ENCODE assay signal across 8 cellular contexts in genomic region chr18:10559566-10560456, GRCh38. TPM values are rescaled to one million over a fixed set of nuclear protein-coding genes. Genes with fewer than 3 reads are reported as not detected.
DNase-seq lines count a peak whose midpoint lies in the region; ATAC-seq, FAIRE-seq and TF ChIP-seq lines count a peak whose summit lies in the region.

No MANE protein-coding gene starts in this region.

- H3K79me1 ChIP-seq in mesendoderm (ENCODE audit: low read length) = no peaks in the 10 kb centered on the region

- no peak overlapping the region for H2BK15ac ChIP-seq in mesendoderm (replicated peaks; ENCODE audit: low read depth)

- TF ChIP-seq CTCF in brain microvascular endothelial cell (IDR thresholded peaks at IDR 0.05; ENCODE audit: low read depth, low read length, missing control alignments) (peak; percentile 25), D721Med (IDR thresholded peaks at IDR 0.05; ENCODE audit: insufficient read depth, missing control alignments) (no peak)

- WGBS in mesendoderm (ENCODE audit: extremely low coverage, insufficient coverage, low lambda C conversion rate) = no CpG with 5 or more reads among the region's 17 CpGs

- H3K27me3 ChIP-seq in brain microvascular endothelial cell (replicated peaks) (no peaks in the 10 kb centered on the region), mesendoderm (ENCODE audit: insufficient read depth, low read length, poor library complexity) (no peaks in the 10 kb centered on the region)

- in situ Hi-C loops in brain microvascular endothelial cell (cut with HindIII; ENCODE audit: low pct_ligation_motif_present, low sequenced_read_pairs) = no loop called here

- peak overlapping the region; percentile 24 for H3K4me3 ChIP-seq in brain microvascular endothelial cell (ENCODE audit: low read depth, low read length)
- H3K4me3 ChIP-seq in mesendoderm (ENCODE audit: low read length) = no peak overlapping the region

- H2BK5ac ChIP-seq in mesendoderm (ENCODE audit: low read length) = no peak overlapping the region

- no peak overlapping the region for H4K5ac ChIP-seq in mesendoderm (ENCODE audit: low read length)

- H3K18ac ChIP-seq in mesendoderm (ENCODE audit: low read length) = no peak overlapping the region

- FAIRE-seq in D721Med (lab: Jason Lieb, UNC) = no peak

- H3K23ac ChIP-seq in mesendoderm (ENCODE audit: low read length) = no peak overlapping the region

- no peak overlapping the region for H2AK5ac ChIP-seq in mesendoderm (ENCODE audit: low read length)

- no peaks in the 10 kb centered on the region for H3K79me2 ChIP-seq in mesendoderm (ENCODE audit: control insufficient read depth, insufficient read depth, low read length)

- peak overlapping the region; percentile 8 for H3K4me2 ChIP-seq in mesendoderm (ENCODE audit: low read length)

- H3K36me3 ChIP-seq in brain microvascular endothelial cell (replicated peaks) (peaks cover 16% of the 10 kb centered on the region), mesendoderm (ENCODE audit: control insufficient read depth, insufficient read depth, low read length) (peaks cover 2% of the 10 kb centered on the region)

- no peak overlapping the region for H3K4ac ChIP-seq in mesendoderm (ENCODE audit: low read depth, low read length)

- DNase-seq in activated CD8-positive, alpha-beta memory T cell treated with anti-CD3 and anti-CD28 coated beads for 24 hours = peak; percentile 61
- DNase-seq in activated CD8-positive, alpha-beta memory T cell treated with anti-CD3 and anti-CD28 coated beads, Interleukin-2, amount 50 U/mL, for 4 hours = no peak
- DNase-seq in brain microvascular endothelial cell = no peak
- DNase-seq in mesendoderm = peak; percentile 24
- no peak for DNase-seq in NCI-H526 treated with DMSO at 0.1 percent for 48 hours (lab: John Stamatoyannopoulos, UW)
- DNase-seq in D721Med (ENCODE audit: insufficient read length, low spot score) = no peak
- no peak for DNase-seq in AML-193 (lab: John Stamatoyannopoulos, UW)

- H3K9ac ChIP-seq in mesendoderm (ENCODE audit: low read length) = peak overlapping the region; percentile 49

- peak; percentile 58 for ATAC-seq in HG03354 (IDR thresholded peaks at IDR 0.05; ENCODE audit: poor library complexity, severe bottlenecking, unreplicated experiment)

- no peaks in the 10 kb centered on the region for H3K4me1 ChIP-seq in mesendoderm (ENCODE audit: control insufficient read depth, low read depth, low read length)

- peak overlapping the region; percentile 69 for H3K56ac ChIP-seq in mesendoderm (ENCODE audit: low read length)

- no peak overlapping the region for H2BK120ac ChIP-seq in mesendoderm (ENCODE audit: low read depth, low read length)

- H3K27ac ChIP-seq in brain microvascular endothelial cell = no peak overlapping the region
- no peak overlapping the region for H3K27ac ChIP-seq in mesendoderm (ENCODE audit: low read depth, low read length)

- no peak overlapping the region for H4K8ac ChIP-seq in mesendoderm (ENCODE audit: low read depth, low read length)

RNA-seq across cellular contexts. Expression of gene NAPG, which starts 34.0 kb away (rescaled TPM):
- 26.0 TPM for polyA plus RNA-seq in mesendoderm (2013, experiment 1 of 2)
- polyA plus RNA-seq in mesendoderm (2013, experiment 2 of 2) = 25.6 TPM

Comparison
In these comparisons a context has a peak if more than half of its experiments do, and no peak if none do; other contexts are left out.
1. DNase-seq: peak in activated CD8-positive, alpha-beta memory T cell treated with anti-CD3 and anti-CD28 coated beads for 24 hours (single experiment) and mesendoderm (single experiment); none in activated CD8-positive, alpha-beta memory T cell treated with anti-CD3 and anti-CD28 coated beads, Interleukin-2, amount 50 U/mL, for 4 hours (single experiment), brain microvascular endothelial cell (single experiment), NCI-H526 treated with DMSO at 0.1 percent for 48 hours (single experiment), D721Med (single experiment) and AML-193 (0 of 2).